ENCODE assay signal across 8 cellular contexts in the genomic region with DNA sequence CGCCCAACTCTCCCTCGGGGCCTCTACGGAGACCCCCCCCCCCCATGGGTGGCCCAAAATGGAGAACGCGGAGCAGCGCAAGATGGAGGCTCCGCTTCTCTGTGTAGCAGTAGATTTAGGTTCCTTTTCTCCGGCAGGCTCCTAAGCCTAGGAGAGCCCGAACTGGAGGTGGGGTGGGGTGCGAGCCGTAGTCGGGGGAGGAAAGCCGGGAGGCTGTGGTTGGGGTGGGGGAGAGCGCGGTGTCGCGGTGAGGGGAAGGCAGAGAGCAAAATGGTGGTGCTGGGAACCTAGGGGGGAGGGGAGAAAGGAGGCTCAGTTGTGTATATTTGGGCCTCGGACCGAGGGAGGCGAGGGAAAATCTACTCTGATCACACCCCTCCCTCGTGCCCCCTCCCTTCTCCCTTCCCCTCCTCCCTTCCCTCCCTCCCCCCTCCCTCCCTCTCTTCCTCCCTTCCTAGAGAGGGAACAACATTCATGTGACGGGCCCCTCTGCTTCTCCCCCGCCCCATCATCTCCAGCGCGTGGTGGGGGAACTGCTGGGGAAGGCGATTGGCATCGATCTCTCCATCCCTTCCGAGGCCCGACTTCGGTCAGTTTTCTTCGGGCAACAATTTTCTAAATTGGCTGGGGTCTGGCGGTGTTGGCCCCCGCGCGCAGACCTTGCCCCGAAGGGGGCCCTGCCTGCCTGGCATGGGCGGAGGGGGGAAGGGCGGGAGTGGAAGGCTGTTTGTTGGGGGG. TPM values are rescaled to one million over a fixed set of nuclear protein-coding genes. Genes with fewer than 3 reads are reported as not detected.
DNase-seq lines count a peak whose midpoint lies in the region; ATAC-seq and TF ChIP-seq lines count a peak whose summit lies in the region.

Gene STAG2 (plus strand): TSS at position 439 of the 738 bp plus-strand sequence. CDS start 60,922 bp downstream, outside the sequence.

- peak within 1 kb of the TSS; percentile 83; the same call in 1 of the 2 replicates for H2AFZ ChIP-seq in Karpas-422 (ENCODE audit: low read length)

- H3K9me3 ChIP-seq in Karpas-422 (ENCODE audit: low read length): no peaks in the 10 kb centered on the region
- no peaks in the 10 kb centered on the region for H3K9me3 ChIP-seq in Panc1 (ENCODE audit: control insufficient read depth, insufficient read depth, low read depth, low read length)

- H3K4me2 ChIP-seq in Karpas-422 (ENCODE audit: low read depth, low read length, poor library complexity, severe bottlenecking): peak within 1 kb of the TSS; percentile 81

- intact Hi-C loops in Panc1 (cut with micrococcal nuclease; ENCODE audit: unreplicated experiment): no loop called here

- BruUV-seq in Panc1 (replicated peaks; lab: Mats Ljungman, UMichigan): no TSS peak

- in situ Hi-C loops in Panc1 (cut with HindIII; ENCODE audit: low pct_unique_long_range_greater_than_20kb, low sequenced_read_pairs): no loop called here

- peak within 1 kb of the TSS; percentile 99 for H3K4me3 Mint-ChIP-seq in activated T-cell treated with anti-CD3 and anti-CD28 coated beads, Interleukin-2, amount 50 U/mL, for 4 hours

- no peaks in the 10 kb centered on the region for H3K9me2 ChIP-seq in Karpas-422 (replicated peaks; ENCODE audit: insufficient read depth, low read length)

- DNase-seq in DMS 273 treated with DMSO at 0.1 percent for 48 hours (lab: John Stamatoyannopoulos, UW) (peak; percentile 73), Karpas-422 (peak; percentile 86), Panc1 (ENCODE audit: low read depth, low spot score) (no peak), epithelial cell of prostate (ENCODE audit: low read depth, low spot score) (no peak), midbrain (lab: John Stamatoyannopoulos, UW) (peak; percentile 79)
- peak; percentile 27 for DNase-seq in activated T-cell treated with anti-CD3 and anti-CD28 coated beads, Interleukin-2, amount 50 U/mL, for 4 hours
- DNase-seq in stimulated activated CD8-positive, alpha-beta memory T cell treated with anti-CD3 and anti-CD28 coated beads, Interleukin-2, amount 100 ng/mL, for 48 hours (ENCODE audit: low read depth in 2 of 2): peak; percentile 34 to 45

- H3K27ac ChIP-seq in Karpas-422 (ENCODE audit: low read length): peak within 1 kb of the TSS; percentile 97
- H3K27ac ChIP-seq in Panc1 (ENCODE audit: low read length): peak within 1 kb of the TSS; percentile 99
- H3K27ac ChIP-seq in epithelial cell of prostate: peak within 1 kb of the TSS; percentile 93

- no peak for TF ChIP-seq CTCF in Panc1 (IDR thresholded peaks at IDR 0.05)

- H3K4me3 ChIP-seq in Karpas-422 (ENCODE audit: low read length): peak within 1 kb of the TSS; percentile 75
- peak within 1 kb of the TSS; percentile 88 to 95 for H3K4me3 ChIP-seq in Panc1 (ENCODE audit: low read depth in 2 of 2, low read length in 2 of 2)

- H3K27me3 ChIP-seq in Karpas-422 (ENCODE audit: low read length): no peaks in the 10 kb centered on the region
- H3K27me3 ChIP-seq in Panc1 (ENCODE audit: control insufficient read depth, insufficient read depth, low read length): no peaks in the 10 kb centered on the region

- H3K36me3 Mint-ChIP-seq in activated T-cell treated with anti-CD3 and anti-CD28 coated beads, Interleukin-2, amount 50 U/mL, for 4 hours (ENCODE audit: insufficient read depth): no peaks in the 10 kb centered on the region

- peaks cover 53% of the 10 kb centered on the region for H3K79me2 ChIP-seq in Karpas-422 (ENCODE audit: low read length)

- H3K36me3 ChIP-seq in Karpas-422 (ENCODE audit: insufficient read depth, low read length) (no peaks in the 10 kb centered on the region), Panc1 (ENCODE audit: control insufficient read depth, insufficient read depth, low read length) (no peaks in the 10 kb centered on the region; the same call in 1 of the 2 replicates)

- ATAC-seq in Panc1: peak; percentile 76
- ATAC-seq in activated T-cell treated with anti-CD3 and anti-CD28 coated beads, Interleukin-2, amount 50 U/mL, for 4 hours: peak; percentile 16 to 30
- ATAC-seq in HG02973 (IDR thresholded peaks at IDR 0.05; ENCODE audit: unreplicated experiment): no peak

- no peaks in the 10 kb centered on the region for H3K27me3 Mint-ChIP-seq in activated T-cell treated with anti-CD3 and anti-CD28 coated beads, Interleukin-2, amount 50 U/mL, for 4 hours (ENCODE audit: low read depth)

- no peaks in the 10 kb centered on the region for H3K9me3 Mint-ChIP-seq in activated T-cell treated with anti-CD3 and anti-CD28 coated beads, Interleukin-2, amount 50 U/mL, for 4 hours

- peaks cover 26% of the 10 kb centered on the region for H3K4me1 Mint-ChIP-seq in activated T-cell treated with anti-CD3 and anti-CD28 coated beads, Interleukin-2, amount 50 U/mL, for 4 hours (ENCODE audit: low read depth)

- CTCF ChIA-PET in Panc1 (lab: Charles Lee): interaction anchor here (2.4 to 2.5 kb wide), 2 partner anchors 15 kb away, joined by 15 to 20 read pairs; no protein-coding TSS in a partner anchor

- H3K9ac ChIP-seq in Karpas-422 (ENCODE audit: low read length): peak within 1 kb of the TSS; percentile 94

- H3K4me1 ChIP-seq in Karpas-422 (ENCODE audit: low read length) (peaks cover 19% of the 10 kb centered on the region), Panc1 (ENCODE audit: control insufficient read depth, insufficient read depth, low read length) (peaks cover 21% of the 10 kb centered on the region; the same call in 1 of the 2 replicates)

- peaks cover 5% of the 10 kb centered on the region; the same call in 1 of the 2 replicates for H4K20me1 ChIP-seq in Karpas-422 (ENCODE audit: insufficient read depth, low read depth, low read length)

- POLR2A ChIA-PET in Panc1 (lab: Charles Lee): no interaction called here

RNA-seq across cellular contexts. Expression of gene STAG2, which starts in this region (rescaled TPM):
- total RNA-seq in Karpas-422 (2014; rRNA removed; shearing (Covaris generic); ENCODE audit: low replicate concordance): 75.7 and 98.4 TPM in 2 replicates
- total RNA-seq in Panc1 (2021; ENCODE audit: unreplicated experiment): 94.5 TPM
- polyA plus RNA-seq in Panc1 (2012; ENCODE audit: insufficient read length): 38.5 TPM
- 10 to 100 TPM; 73.2 to 81.4 (median 79.5) TPM for total RNA-seq in activated T-cell treated with anti-CD3 and anti-CD28 coated beads, Interleukin-2, amount 50 U/mL, for 4 hours

Comparison
In these comparisons a context has a peak if more than half of its experiments do, and no peak if none do; other contexts are left out.
1. DNase-seq: peak in DMS 273 treated with DMSO at 0.1 percent for 48 hours (single experiment), Karpas-422 (single experiment), activated T-cell treated with anti-CD3 and anti-CD28 coated beads, Interleukin-2, amount 50 U/mL, for 4 hours (single experiment), midbrain (single experiment) and stimulated activated CD8-positive, alpha-beta memory T cell treated with anti-CD3 and anti-CD28 coated beads, Interleukin-2, amount 100 ng/mL, for 48 hours (2 of 2); none in Panc1 (single experiment) and epithelial cell of prostate (single experiment).
2. Peak in every context shown above with its lines, with median percentiles within 50 percentile points of each other: H3K27ac ChIP-seq.